In the genomic region with DNA sequence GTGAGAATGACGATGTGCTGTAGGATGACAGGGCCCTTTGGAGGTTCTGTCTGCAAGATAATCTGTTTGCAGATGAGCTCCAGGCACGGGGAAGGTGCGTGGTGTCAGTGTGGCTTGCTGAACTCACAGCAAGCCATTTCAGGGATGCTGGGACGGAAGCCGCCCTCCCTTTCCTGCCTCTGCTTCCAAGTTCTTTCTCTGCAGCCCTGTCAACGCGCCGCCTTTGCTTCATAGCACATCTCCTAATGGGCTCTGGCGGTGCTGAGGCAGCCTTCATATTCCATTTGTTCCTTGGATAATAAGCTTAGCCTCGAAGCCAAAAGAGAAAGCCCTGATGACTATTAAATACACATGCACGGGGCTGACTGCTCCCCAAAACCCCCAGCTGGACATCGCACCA, we compare ENCODE assay signal across 10 cellular contexts.
"Had no signal": no experiment of that assay in that cellular context is flagged by ENCODE, and none has a peak within 500 bp of the region (broad histone marks: within the 10 kb centered on the region; RNA-seq: fewer than 3 reads in every experiment).

No MANE protein-coding gene starts in this region.

- H3K4me3 ChIP-seq: body of pancreas, skin epidermis, stomach had no signal

- H3K36me3 ChIP-seq: stomach had no signal

- H3K27me3 ChIP-seq: body of pancreas had no signal

- ATAC-seq: body of pancreas, natural killer cell had no signal

- H3K27ac ChIP-seq: body of pancreas, skin epidermis, stomach had no signal

- H3K9me3 ChIP-seq: body of pancreas, stomach had no signal

- DNase-seq: activated CD4-positive, CD25-positive, alpha-beta regulatory T cell; activated effector memory CD4-positive, alpha-beta T cell treated with Interleukin-2 at 50 U/mL for 16 hours; activated T-cell treated with anti-CD3 and anti-CD28 coated beads, Interleukin-2, amount 50 U/mL, for 1 hour; body of pancreas; cerebellar nuclear complex; endodermal cell; natural killer cell; stimulated activated CD4-positive, alpha-beta T cell treated with anti-CD3 and anti-CD28 coated beads, Interleukin-4, amount 100 ng/mL, for 4 hours; stomach had no signal
